9 cellular contexts compared by ENCODE assay signal in genomic region chr1:221939598-221939997, GRCh38.
DNase-seq lines count a peak whose midpoint lies in the region; ATAC-seq and TF ChIP-seq lines count a peak whose summit lies in the region.
"Had no signal": no experiment of that assay in that cellular context is flagged by ENCODE, and none has a peak within 500 bp of the region (broad histone marks: within the 10 kb centered on the region; RNA-seq: fewer than 3 reads in every experiment).

No MANE protein-coding gene starts in this region.

- H3K36me3 Mint-ChIP-seq in Calu3 (ENCODE audit: insufficient read depth, unreplicated experiment), result no peaks in the 10 kb centered on the region
- no peaks in the 10 kb centered on the region for H3K36me3 Mint-ChIP-seq in activated T-cell treated with anti-CD3 and anti-CD28 coated beads, Interleukin-2, amount 50 U/mL, for 24 hours (ENCODE audit: low read depth)

- H3K9me3 Mint-ChIP-seq in Calu3 (ENCODE audit: low read depth, unreplicated experiment), result peaks cover 7% of the 10 kb centered on the region
- peaks cover 7% of the 10 kb centered on the region for H3K9me3 Mint-ChIP-seq in activated T-cell treated with anti-CD3 and anti-CD28 coated beads, Interleukin-2, amount 50 U/mL, for 24 hours

- no peak overlapping the region for H3K4me3 Mint-ChIP-seq in Calu3 (ENCODE audit: low read depth, unreplicated experiment)
- no peak overlapping the region for H3K4me3 Mint-ChIP-seq in activated T-cell treated with anti-CD3 and anti-CD28 coated beads, Interleukin-2, amount 50 U/mL, for 24 hours

- CTCF ChIA-PET in Calu3 (lab: Charles Lee), result no interaction called here

- H3K4me1 Mint-ChIP-seq in Calu3 (ENCODE audit: low read depth, unreplicated experiment), result peaks cover 21% of the 10 kb centered on the region
- no peaks in the 10 kb centered on the region for H3K4me1 Mint-ChIP-seq in activated T-cell treated with anti-CD3 and anti-CD28 coated beads, Interleukin-2, amount 50 U/mL, for 24 hours (ENCODE audit: low read depth)

- TF ChIP-seq CTCF in Calu3 (IDR thresholded peaks at IDR 0.05; ENCODE audit: unreplicated experiment), result no peak

- H3K27ac Mint-ChIP-seq in Calu3 (ENCODE audit: unreplicated experiment), result peak overlapping the region; percentile 3
- H3K27ac Mint-ChIP-seq in activated T-cell treated with anti-CD3 and anti-CD28 coated beads, Interleukin-2, amount 50 U/mL, for 24 hours, result no peak overlapping the region

- BruUV-seq in Calu3 (replicated peaks; lab: Mats Ljungman, UMichigan), result no TSS peak

- intact Hi-C loops in Calu3 (cut with micrococcal nuclease; ENCODE audit: unreplicated experiment), result no loop called here

- no peak for DNase-seq in Calu3
- DNase-seq in NCI-H69 (lab: John Stamatoyannopoulos, UW), result peak; percentile 77
- no peak for DNase-seq in activated T-cell treated with anti-CD3 and anti-CD28 coated beads, Interleukin-2, amount 50 U/mL, for 24 hours
- DNase-seq in SK-N-DZ (ENCODE audit: low spot score), result no peak
- no peak for DNase-seq in NCI-H146 treated with DMSO at 0.1 percent for 48 hours (lab: John Stamatoyannopoulos, UW; ENCODE audit: unreplicated experiment)
- no peak for DNase-seq in RKO (ENCODE audit: low spot score)
- DNase-seq: heart right ventricle had no signal

- ATAC-seq in GM19452 (IDR thresholded peaks at IDR 0.05; ENCODE audit: unreplicated experiment) (peak; percentile 78), HG03097 (IDR thresholded peaks at IDR 0.05; ENCODE audit: low FRiP score, unreplicated experiment) (peak; percentile 91)
- ATAC-seq: heart right ventricle had no signal

- H3K27me3 Mint-ChIP-seq in Calu3 (ENCODE audit: unreplicated experiment), result no peaks in the 10 kb centered on the region
- no peaks in the 10 kb centered on the region for H3K27me3 Mint-ChIP-seq in activated T-cell treated with anti-CD3 and anti-CD28 coated beads, Interleukin-2, amount 50 U/mL, for 24 hours
